16 cellular contexts compared by ENCODE assay signal in genomic region chr5:39691993-39692392, GRCh38.
DNase-seq lines count a peak whose midpoint lies in the region; ATAC-seq, FAIRE-seq and TF ChIP-seq lines count a peak whose summit lies in the region.
"Had no signal": no experiment of that assay in that cellular context is flagged by ENCODE, and none has a peak within 500 bp of the region (broad histone marks: within the 10 kb centered on the region; RNA-seq: fewer than 3 reads in every experiment).

No MANE protein-coding gene starts in this region.

- no peaks in the 10 kb centered on the region for H4K20me1 ChIP-seq in HepG2 (ENCODE audit: insufficient read depth, low read length)
- H4K20me1 ChIP-seq: BLaER1 had no signal

- BruUV-seq in HepG2 (replicated peaks; lab: Mats Ljungman, UMichigan), result no TSS peak

- no peak overlapping the region for H3K27ac ChIP-seq in HepG2 (ENCODE audit: extremely low read length, insufficient read depth, low read length)
- H3K27ac ChIP-seq: BLaER1 had no signal

- intact Hi-C loops in HepG2 (cut with micrococcal nuclease; ENCODE audit: unreplicated experiment), result loop anchor here (1.0 to 2.0 kb wide), 2 partner anchors 92 to 113 kb away; no protein-coding TSS in a partner anchor

- no peak; the same call in 1 of the 2 replicates for TF ChIP-seq RAD21 in HepG2 (CRISPR knock-in tag; IDR thresholded peaks at IDR 0.05)

- CTCF ChIA-PET in HepG2 (lab: Yijun Ruan, JAX; ENCODE audit: low intra/inter-chr PET ratio, low total read pairs), result interaction anchor here (1.6 kb wide), 1 partner anchor 92 kb away, joined by 8 read pairs; no protein-coding TSS in a partner anchor

- TF ChIP-seq EP300 in HepG2 (IDR thresholded peaks at IDR 0.05; ENCODE audit: low read depth in 2 of 2, low read length in 2 of 2) (no peak), HepG2 (CRISPR knock-in tag; IDR thresholded peaks at IDR 0.05; ENCODE audit: borderline replicate concordance) (no peak)

- no peak overlapping the region for H2AFZ ChIP-seq in HepG2 (ENCODE audit: low read length)

- POLR2A ChIA-PET in HepG2 (lab: Yijun Ruan, JAX), result no interaction called here

- H3K4me3 ChIP-seq in GM06990 (replicated peaks; ENCODE audit: low read depth, low read length) (no peak overlapping the region), LNCaP clone FGC (ENCODE audit: low read depth, low read length) (no peak overlapping the region), cardiac fibroblast (replicated peaks in 1 of 2; ENCODE audit: low read depth in 2 of 2, low read length in 2 of 2) (no peak overlapping the region), HepG2 (replicated peaks in 1 of 3; ENCODE audit: insufficient read depth in 1 of 3, low read depth in 2 of 3, low read length in 3 of 3) (no peak overlapping the region)
- H3K4me3 ChIP-seq: BLaER1 had no signal

- 29% methylated on average over 2 of the region's 2 CpGs for WGBS in HepG2 (ENCODE audit: low lambda C conversion rate)

- H3K9me3 ChIP-seq in HepG2 (ENCODE audit: low read length), result no peaks in the 10 kb centered on the region

- no peak overlapping the region for H3K9ac ChIP-seq in HepG2 (ENCODE audit: insufficient read depth, low read depth, low read length)
- H3K9ac ChIP-seq: BLaER1 had no signal

- no peak overlapping the region for H3K4me2 ChIP-seq in HepG2 (ENCODE audit: low read depth, low read length)
- H3K4me2 ChIP-seq: BLaER1 had no signal

- H3K36me3 ChIP-seq in GM06990 (ENCODE audit: control insufficient read depth, insufficient read depth, low read length), result no peaks in the 10 kb centered on the region
- no peaks in the 10 kb centered on the region for H3K36me3 ChIP-seq in HepG2 (replicated peaks in 1 of 2; ENCODE audit: control insufficient read depth in 1 of 2, insufficient read depth in 2 of 2, low read length in 2 of 2)
- H3K36me3 ChIP-seq: BLaER1 had no signal

- H3K27me3 ChIP-seq in GM06990 (replicated peaks; ENCODE audit: control insufficient read depth, insufficient read depth, low read length) (no peaks in the 10 kb centered on the region), HepG2 (ENCODE audit: control insufficient read depth in 1 of 2, insufficient read depth in 2 of 2, low read length in 2 of 2) (no peaks in the 10 kb centered on the region)
- H3K27me3 ChIP-seq: BLaER1 had no signal

- FAIRE-seq in HepG2 (lab: Jason Lieb, UNC), result no peak
- FAIRE-seq: GM19239 had no signal

- in situ Hi-C loops in HepG2 (cut with HindIII; ENCODE audit: extremely low pct_ligation_motif_present, low pct_unique_long_range_greater_than_20kb), result loop anchor here (10.0 kb wide), 1 partner anchor 87 kb away; no protein-coding TSS in a partner anchor

- H3K4me1 ChIP-seq in HepG2 (ENCODE audit: insufficient read depth, low read length), result no peaks in the 10 kb centered on the region
- H3K4me1 ChIP-seq: BLaER1 had no signal

- peak; percentile 79 for ATAC-seq in HepG2
- ATAC-seq: activated T-cell treated with anti-CD3 and anti-CD28 coated beads, Interleukin-2, amount 50 U/mL, for 72 hours; left cardiac atrium; naive thymus-derived CD8-positive, alpha-beta T cell had no signal

- TF ChIP-seq POLR2A in HepG2 (IDR thresholded peaks at IDR 0.05; ENCODE audit: insufficient read depth in 1 of 2, low read depth in 2 of 2, low read length in 2 of 2), result no peak

- DNase-seq in GM06990 (ENCODE audit: extremely low read depth, insufficient read length), result no peak
- no peak for DNase-seq in LNCaP clone FGC (ENCODE audit: low read depth)
- peak in 1 of 2 donors; percentile 27 for DNase-seq in cardiac fibroblast (ENCODE audit: low read depth in 2 of 2)
- DNase-seq in HepG2 (ENCODE audit: low spot score), result no peak
- no peak for DNase-seq in stimulated activated CD4-positive, alpha-beta T cell treated with anti-CD3 and anti-CD28 coated beads, Interleukin-15, amount 100 ng/mL, for 24 hours
- no peak for DNase-seq in HK-2 (ENCODE audit: unreplicated experiment)
- no peak for DNase-seq in hepatic stellate cell (ENCODE audit: low spot score)
- no peak for DNase-seq in HuH-7 (ENCODE audit: low spot score)
- DNase-seq: activated CD4-positive, alpha-beta T cell treated with anti-CD3 and anti-CD28 coated beads, Interleukin-2, amount 10 ng/mL, durations not matched to agents 24 days and 14 days; activated T-cell treated with anti-CD3 and anti-CD28 coated beads, Interleukin-2, amount 50 U/mL, for 72 hours; effector CD8-positive, alpha-beta T cell; left cardiac atrium; naive thymus-derived CD8-positive, alpha-beta T cell; stimulated activated CD4-positive, alpha-beta T cell treated with anti-CD3 and anti-CD28 coated beads, Interleukin-2, amount 100 ng/mL, for 48 hours had no signal

- H3K79me2 ChIP-seq in HepG2 (ENCODE audit: insufficient read depth, low read length), result no peaks in the 10 kb centered on the region

- TF ChIP-seq CTCF in GM06990 (IDR thresholded peaks at IDR 0.05; ENCODE audit: insufficient read depth, low read length, poor library complexity, severe bottlenecking) (peak; percentile 24), LNCaP clone FGC (IDR thresholded peaks at IDR 0.05; ENCODE audit: control insufficient read depth, extremely low read depth, insufficient read depth) (peak; percentile 48), cardiac fibroblast (IDR thresholded peaks at IDR 0.05; ENCODE audit: low read depth, low read length) (peak; percentile 34), HepG2 (CRISPR knock-in tag; IDR thresholded peaks at IDR 0.05) (peak; percentile 40; the same call in 1 of the 2 replicates)

TF ChIP-seq in HepG2, 621 proteins besides CTCF, POLR2A, EP300 and RAD21 (continues in another document):
- no peak for TF ChIP-seq ZNF543 (CRISPR knock-in tag; IDR thresholded peaks at IDR 0.05)
- no peak for TF ChIP-seq SMARCE1 (IDR thresholded peaks at IDR 0.05; ENCODE audit: borderline replicate concordance)
- peak; percentile 37; the same call in 1 of the 2 replicates for TF ChIP-seq STAG1 (CRISPR knock-in tag; IDR thresholded peaks at IDR 0.05)
- TF ChIP-seq ZFY (CRISPR knock-in tag; IDR thresholded peaks at IDR 0.05), result no peak
- TF ChIP-seq NFIB (CRISPR knock-in tag; IDR thresholded peaks at IDR 0.05; ENCODE audit: borderline replicate concordance), result no peak
- TF ChIP-seq ZNF746 (CRISPR knock-in tag; IDR thresholded peaks at IDR 0.05), result no peak
- no peak for TF ChIP-seq MLX (CRISPR knock-in tag; IDR thresholded peaks at IDR 0.05)
- TF ChIP-seq RFX3 (CRISPR knock-in tag; IDR thresholded peaks at IDR 0.05), result no peak
- TF ChIP-seq, protein P1, sequence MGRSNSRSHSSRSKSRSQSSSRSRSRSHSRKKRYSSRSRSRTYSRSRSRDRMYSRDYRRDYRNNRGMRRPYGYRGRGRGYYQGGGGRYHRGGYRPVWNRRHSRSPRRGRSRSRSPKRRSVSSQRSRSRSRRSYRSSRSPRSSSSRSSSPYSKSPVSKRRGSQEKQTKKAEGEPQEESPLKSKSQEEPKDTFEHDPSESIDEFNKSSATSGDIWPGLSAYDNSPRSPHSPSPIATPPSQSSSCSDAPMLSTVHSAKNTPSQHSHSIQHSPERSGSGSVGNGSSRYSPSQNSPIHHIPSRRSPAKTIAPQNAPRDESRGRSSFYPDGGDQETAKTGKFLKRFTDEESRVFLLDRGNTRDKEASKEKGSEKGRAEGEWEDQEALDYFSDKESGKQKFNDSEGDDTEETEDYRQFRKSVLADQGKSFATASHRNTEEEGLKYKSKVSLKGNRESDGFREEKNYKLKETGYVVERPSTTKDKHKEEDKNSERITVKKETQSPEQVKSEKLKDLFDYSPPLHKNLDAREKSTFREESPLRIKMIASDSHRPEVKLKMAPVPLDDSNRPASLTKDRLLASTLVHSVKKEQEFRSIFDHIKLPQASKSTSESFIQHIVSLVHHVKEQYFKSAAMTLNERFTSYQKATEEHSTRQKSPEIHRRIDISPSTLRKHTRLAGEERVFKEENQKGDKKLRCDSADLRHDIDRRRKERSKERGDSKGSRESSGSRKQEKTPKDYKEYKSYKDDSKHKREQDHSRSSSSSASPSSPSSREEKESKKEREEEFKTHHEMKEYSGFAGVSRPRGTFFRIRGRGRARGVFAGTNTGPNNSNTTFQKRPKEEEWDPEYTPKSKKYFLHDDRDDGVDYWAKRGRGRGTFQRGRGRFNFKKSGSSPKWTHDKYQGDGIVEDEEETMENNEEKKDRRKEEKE (IDR thresholded peaks at IDR 0.05), result no peak
- TF ChIP-seq MIXL1 (CRISPR knock-in tag; IDR thresholded peaks at IDR 0.05), result 0 out of 2 replicates have a peak, but pooled peaks have one; percentile 56
